ENCODE assay signal across 12 cellular contexts in genomic region chr14:103699901-103700752, GRCh38. TPM values are rescaled to one million over a fixed set of nuclear protein-coding genes. Genes with fewer than 3 reads are reported as not detected.
DNase-seq lines count a peak whose midpoint lies in the region; ATAC-seq, FAIRE-seq and TF ChIP-seq lines count a peak whose summit lies in the region.
"Had no signal": no experiment of that assay in that cellular context is flagged by ENCODE, and none has a peak within 500 bp of the region (broad histone marks: within the 10 kb centered on the region; RNA-seq: fewer than 3 reads in every experiment).

No MANE protein-coding gene starts in this region.

- 61 to 79% (median 61%) methylated on average over 25 of the region's 25 CpGs for WGBS in small intestine, 3 donors

- peaks cover 17% of the 10 kb centered on the region for H3K4me1 Mint-ChIP-seq in T-helper 17 cell
- peaks cover 46% of the 10 kb centered on the region for H3K4me1 Mint-ChIP-seq in glutamatergic neuron (ENCODE audit: low read depth, unreplicated experiment)

- FAIRE-seq in small intestine (lab: Jason Lieb, UNC) = no peak

- H3K9me3 ChIP-seq in T-helper 17 cell (ENCODE audit: control insufficient read depth, low read length, poor library complexity, severe bottlenecking) (no peaks in the 10 kb centered on the region), small intestine (ENCODE audit: control insufficient read depth, low read depth) (no peaks in the 10 kb centered on the region)

- in situ Hi-C loops in G401 (cut with HindIII; ENCODE audit: low sequenced_read_pairs) = no loop called here

- no peak for ATAC-seq in T-helper 17 cell
- no peak for ATAC-seq in sciatic nerve
- ATAC-seq: CD8-positive, alpha-beta T cell had no signal

- no peaks in the 10 kb centered on the region for H3K27me3 ChIP-seq in small intestine (ENCODE audit: control insufficient read depth in 2 of 2, insufficient read depth in 2 of 2, low read length in 2 of 2)

- DNase-seq in C1 segment of cervical spinal cord (lab: John Stamatoyannopoulos, UW) = peak in 8 of 14 donors; percentile 30 to 79 (median 56)
- no peak for DNase-seq in T-helper 17 cell
- no peak for DNase-seq in glutamatergic neuron
- DNase-seq in occipital lobe (lab: John Stamatoyannopoulos, UW) = peak; percentile 54
- DNase-seq in small intestine = no peak
- DNase-seq in NK-92 (lab: John Stamatoyannopoulos, UW; ENCODE audit: unreplicated experiment) = no peak
- DNase-seq in G401 (ENCODE audit: low spot score) = no peak
- no peak for DNase-seq in sciatic nerve (ENCODE audit: low spot score)
- DNase-seq: activated CD4-positive, alpha-beta T cell treated with anti-CD3 and anti-CD28 coated beads for 4 hours; activated effector memory CD4-positive, alpha-beta T cell treated with anti-CD3 and anti-CD28 coated beads, Interleukin-2, amount 50 U/mL, for 16 hours; CD8-positive, alpha-beta T cell; NCI-H1417 treated with DMSO at 0.1 percent for 48 hours had no signal

- peaks cover 49% of the 10 kb centered on the region for H3K9me3 Mint-ChIP-seq in glutamatergic neuron (ENCODE audit: unreplicated experiment)
- H3K9me3 Mint-ChIP-seq: CD8-positive, alpha-beta T cell had no signal

- no peak for TF ChIP-seq CTCF in glutamatergic neuron (IDR thresholded peaks at IDR 0.05; ENCODE audit: partially characterized antibody, unreplicated experiment)

- no peak overlapping the region for H3K4me3 Mint-ChIP-seq in T-helper 17 cell
- no peak overlapping the region for H3K4me3 Mint-ChIP-seq in glutamatergic neuron (ENCODE audit: unreplicated experiment)
- H3K4me3 Mint-ChIP-seq: CD8-positive, alpha-beta T cell had no signal

- H3K36me3 Mint-ChIP-seq in T-helper 17 cell (ENCODE audit: low read depth) (peaks cover 3% of the 10 kb centered on the region), glutamatergic neuron (ENCODE audit: unreplicated experiment) (no peaks in the 10 kb centered on the region)

- H3K36me3 ChIP-seq in small intestine (ENCODE audit: control insufficient read depth in 2 of 2, insufficient read depth in 2 of 2, low read length in 2 of 2) = peaks cover 0 to 7% of the 10 kb centered on the region in 2 donors

- H3K27me3 Mint-ChIP-seq in T-helper 17 cell (no peaks in the 10 kb centered on the region), glutamatergic neuron (ENCODE audit: unreplicated experiment) (peaks cover 38% of the 10 kb centered on the region)

- H3K27ac ChIP-seq in small intestine (ENCODE audit: low read depth in 1 of 2, low read length in 1 of 2) = no peak overlapping the region

- intact Hi-C loops in sciatic nerve (cut with DNase I) = no loop called here

- no peaks in the 10 kb centered on the region for H3K4me1 ChIP-seq in small intestine (ENCODE audit: control insufficient read depth in 2 of 2, insufficient read depth in 1 of 2, low read depth in 1 of 2, low read length in 1 of 2)

- no peak overlapping the region for H3K4me3 ChIP-seq in small intestine (ENCODE audit: low read depth in 1 of 2, low read length in 2 of 2)

- H3K27ac Mint-ChIP-seq in T-helper 17 cell (peak overlapping the region; percentile 62), glutamatergic neuron (ENCODE audit: unreplicated experiment) (peak overlapping the region; percentile 64)
- H3K27ac Mint-ChIP-seq: CD8-positive, alpha-beta T cell had no signal

RNA-seq across cellular contexts. Expression of gene XRCC3, which starts 15.1 kb away (rescaled TPM):
- total RNA-seq in T-helper 17 cell (1 to 10 TPM; 6.9 to 8.3 TPM), glutamatergic neuron (ENCODE audit: unreplicated experiment) (4.5 TPM), occipital lobe (7.0 TPM), sciatic nerve (4.6 TPM)
- 10 to 100 TPM in 1 of 3 donors, 1 to 10 TPM in 2; 2.7 to 10.8 (median 3.8) TPM for polyA plus RNA-seq in small intestine
- 52.7 and 53.0 TPM in 2 replicates for total RNA-seq in G401 (2014; rRNA removed; shearing (Covaris generic))

RNA-seq across cellular contexts. Expression of gene ZFYVE21, which starts 15.5 kb away (rescaled TPM):
- total RNA-seq in T-helper 17 cell (1 to 10 TPM; 9.1 to 9.5 TPM), glutamatergic neuron (ENCODE audit: unreplicated experiment) (49.1 TPM), occipital lobe (37.7 TPM), sciatic nerve (86.6 TPM)
- 10 to 100 TPM; 40.0 to 43.6 (median 40.5) TPM for polyA plus RNA-seq in small intestine
- 18.1 and 23.4 TPM in 2 replicates for total RNA-seq in G401 (2014; rRNA removed; shearing (Covaris generic))

Comparison
In these comparisons a context has a peak if more than half of its experiments do, and no peak if none do; other contexts are left out.
1. DNase-seq: peak in C1 segment of cervical spinal cord (8 of 14) and occipital lobe (single experiment); none in T-helper 17 cell (0 of 3), glutamatergic neuron (single experiment), small intestine (single experiment), NK-92 (single experiment), G401 (single experiment) and sciatic nerve (single experiment).